ENCODE assay signal across 12 cellular contexts in genomic region chr11:47253660-47254059, GRCh38. TPM values are rescaled to one million over a fixed set of nuclear protein-coding genes. Genes with fewer than 3 reads are reported as not detected.
DNase-seq lines count a peak whose midpoint lies in the region; ATAC-seq, FAIRE-seq and TF ChIP-seq lines count a peak whose summit lies in the region.
"Had no signal": no experiment of that assay in that cellular context is flagged by ENCODE, and none has a peak within 500 bp of the region (broad histone marks: within the 10 kb centered on the region; RNA-seq: fewer than 3 reads in every experiment).

No MANE protein-coding gene starts in this region.

- H3K56ac ChIP-seq in IMR-90 (ENCODE audit: extremely low read depth, insufficient read depth, low read length) = no peak overlapping the region

- H3K4me3 ChIP-seq in IMR-90 (ENCODE audit: insufficient read depth, low read depth, low read length) (no peak overlapping the region), coronary artery (no peak overlapping the region), mesenchymal stem cell (ENCODE audit: insufficient read depth in 1 of 2, low read depth in 1 of 2, low read length in 2 of 2) (no peak overlapping the region), subcutaneous abdominal adipose tissue (ENCODE audit: low read depth in 1 of 5, low read length in 5 of 5) (peak overlapping the region in 1 of 5 donors; percentile 40), H7 (ENCODE audit: insufficient read depth, low read depth, low read length) (no peak overlapping the region)
- H3K4me3 ChIP-seq: pancreas had no signal

- H3K27ac ChIP-seq in IMR-90 (ENCODE audit: insufficient read depth, low read length) (no peak overlapping the region), coronary artery (peak overlapping the region; percentile 58 to 90), mesenchymal stem cell (ENCODE audit: low read length, poor library complexity, severe bottlenecking) (no peak overlapping the region), subcutaneous abdominal adipose tissue (ENCODE audit: low read depth, low read length) (peak overlapping the region; percentile 97)

- TF ChIP-seq CTCF in IMR-90 (conservative IDR thresholded peaks at IDR 0.05; ENCODE audit: low read depth, low read length) = no peak
- no peak for TF ChIP-seq CTCF in coronary artery (IDR thresholded peaks at IDR 0.05)

- no CpG with 5 or more reads among the region's 2 CpGs for WGBS in IMR-90 (ENCODE audit: extremely low coverage in 2 of 2, insufficient read length in 1 of 2), 2 experiments
- 100% methylated on average over 2 of the region's 2 CpGs for WGBS in mesenchymal stem cell

- dilution Hi-C loops in IMR-90 (cut with HindIII; ENCODE audit: low sequenced_read_pairs, unreplicated experiment) = no loop called here

- FAIRE-seq in urothelium cell line (lab: Jason Lieb, UNC) = no peak
- FAIRE-seq: HTR-8/SVneo, pancreas had no signal

- H3K18ac ChIP-seq in IMR-90 (ENCODE audit: low read depth, low read length) (no peak overlapping the region), mesenchymal stem cell (ENCODE audit: low read depth in 1 of 2, low read length in 2 of 2) (peak overlapping the region in 1 of 2 experiments; percentile 6)

- peaks cover 12 to 50% of the 10 kb centered on the region in 2 experiments for H3K79me1 ChIP-seq in IMR-90 (ENCODE audit: low read depth in 1 of 2, low read length in 2 of 2)
- H3K79me1 ChIP-seq in mesenchymal stem cell (replicated peaks; ENCODE audit: low read length, poor library complexity, severe bottlenecking) = peaks cover 11% of the 10 kb centered on the region

- H3K9ac ChIP-seq in IMR-90 (ENCODE audit: low read depth, low read length) (no peak overlapping the region; the same call in 1 of the 2 replicates), mesenchymal stem cell (ENCODE audit: low read length) (no peak overlapping the region), subcutaneous abdominal adipose tissue (ENCODE audit: low read length in 5 of 5) (peak overlapping the region in 3 of 5 donors; percentile 32 to 59 (median 54))

- H3K9me3 ChIP-seq in IMR-90 (ENCODE audit: control insufficient read depth, insufficient read depth, low read length) = no peaks in the 10 kb centered on the region
- H3K9me3 ChIP-seq in mesenchymal stem cell (ENCODE audit: control insufficient read depth, low read length) = no peaks in the 10 kb centered on the region
- H3K9me3 ChIP-seq in subcutaneous abdominal adipose tissue (ENCODE audit: control insufficient read depth in 5 of 5, low read length in 5 of 5) = no peaks in the 10 kb centered on the region
- H3K9me3 ChIP-seq: pancreas had no signal

- CTCF ChIA-PET in IMR-90 (lab: Yijun Ruan, JAX) = no interaction called here

- H2BK12ac ChIP-seq in mesenchymal stem cell (ENCODE audit: low read length in 2 of 2) = peak overlapping the region; percentile 6 to 93

- in situ Hi-C loops in IMR-90 (cut with MboI; ENCODE audit: low sequenced_read_pairs) = no loop called here

- H4K5ac ChIP-seq in IMR-90 (ENCODE audit: low read depth, low read length) = no peak overlapping the region; the same call in 1 of the 2 replicates

- BruUV-seq in IMR-90 (replicated peaks; lab: Mats Ljungman, UMichigan) = no TSS peak

- peak overlapping the region; percentile 55; the same call in 1 of the 2 replicates for H4K91ac ChIP-seq in IMR-90 (ENCODE audit: insufficient read depth, low read depth, low read length)
- no peak overlapping the region for H4K91ac ChIP-seq in mesenchymal stem cell (ENCODE audit: low read length)

- peak overlapping the region; percentile 84 for H3K4ac ChIP-seq in IMR-90 (ENCODE audit: low read depth, low read length)
- H3K4ac ChIP-seq in mesenchymal stem cell (ENCODE audit: low read depth in 1 of 2, low read length in 2 of 2) = peak overlapping the region in 1 of 2 experiments; percentile 47

- no peak for DNase-seq in IMR-90
- DNase-seq in coronary artery (ENCODE audit: low spot score) = no peak
- no peak for DNase-seq in mesenchymal stem cell
- no peak for DNase-seq in NCI-H2029 treated with DMSO at 0.1 percent for 48 hours (lab: John Stamatoyannopoulos, UW)
- DNase-seq in H7 = no peak
- DNase-seq in epidermal melanocyte (ENCODE audit: insufficient read length, low spot score) = no peak
- no peak for DNase-seq in urothelium cell line (ENCODE audit: low spot score)
- DNase-seq: activated CD8-positive, alpha-beta T cell treated with anti-CD3 and anti-CD28 coated beads, Interleukin-2, amount 10 ng/mL, durations not matched to agents 7 days and 5 days; NCI-H2081 had no signal

- TF ChIP-seq RAD21 in IMR-90 (IDR thresholded peaks at IDR 0.05; ENCODE audit: low read length) = no peak

- no peak for ATAC-seq in IMR-90 (ENCODE audit: low read depth)
- ATAC-seq: activated CD8-positive, alpha-beta T cell treated with anti-CD3 and anti-CD28 coated beads, Interleukin-2, amount 10 ng/mL, durations not matched to agents 7 days and 5 days had no signal

- peaks cover 13% of the 10 kb centered on the region for H3K9me1 ChIP-seq in IMR-90 (ENCODE audit: insufficient read depth, low read length)

- POLR2A ChIA-PET in IMR-90 (lab: Charles Lee; ENCODE audit: unreplicated experiment) = no interaction called here

- H2BK15ac ChIP-seq in IMR-90 (ENCODE audit: low read depth, low read length) (peak overlapping the region; percentile 91; the same call in 1 of the 3 replicates), mesenchymal stem cell (ENCODE audit: low read depth, poor library complexity, severe bottlenecking) (no peak overlapping the region)

- 0 out of 2 replicates have a peak overlapping the region, but pooled peaks have one; percentile 11 for H2BK20ac ChIP-seq in IMR-90 (ENCODE audit: low read depth, low read length)

- H2BK5ac ChIP-seq in IMR-90 (ENCODE audit: low read depth, low read length, poor library complexity, severe bottlenecking) (no peak overlapping the region), mesenchymal stem cell (ENCODE audit: low read depth, low read length, poor library complexity, severe bottlenecking) (no peak overlapping the region)

- H4K8ac ChIP-seq in IMR-90 (ENCODE audit: low read depth in 2 of 2, low read length in 2 of 2) (peak overlapping the region in 1 of 2 experiments; percentile 92; a peak in 2 of 4 replicates), mesenchymal stem cell (ENCODE audit: low read length) (no peak overlapping the region)

- 0 out of 2 replicates have a peak overlapping the region, but pooled peaks have one; percentile 1 for H3K23ac ChIP-seq in IMR-90 (ENCODE audit: low read depth, low read length)
- H3K23ac ChIP-seq in mesenchymal stem cell (ENCODE audit: low read length in 2 of 2) = no peak overlapping the region

- H2BK120ac ChIP-seq in IMR-90 (ENCODE audit: low read depth, low read length) (no peak overlapping the region), mesenchymal stem cell (ENCODE audit: low read depth, low read length) (peak overlapping the region; percentile 57)

- H3K4me1 ChIP-seq in IMR-90 (ENCODE audit: control insufficient read depth, insufficient read depth, low read length) (peaks cover 25% of the 10 kb centered on the region), mesenchymal stem cell (ENCODE audit: control insufficient read depth, insufficient read depth, low read depth, low read length) (peaks cover 25% of the 10 kb centered on the region), subcutaneous abdominal adipose tissue (ENCODE audit: control insufficient read depth in 5 of 5, insufficient read depth in 5 of 5, low read length in 5 of 5) (peaks cover 23 to 68% (median 62%) of the 10 kb centered on the region in 5 donors)

- intact Hi-C loops in IMR-90 (cut with micrococcal nuclease) = no loop called here

- H4K20me1 ChIP-seq in IMR-90 (ENCODE audit: insufficient read depth, low read length) = no peaks in the 10 kb centered on the region

- no peak overlapping the region for H2AFZ ChIP-seq in IMR-90 (replicated peaks; ENCODE audit: low read length, poor library complexity)
- no peak overlapping the region for H2AFZ ChIP-seq in mesenchymal stem cell (ENCODE audit: low read depth, low read length)

- H3K36me3 ChIP-seq in IMR-90 (ENCODE audit: control insufficient read depth, insufficient read depth, low read length) = no peaks in the 10 kb centered on the region
- no peaks in the 10 kb centered on the region for H3K36me3 ChIP-seq in mesenchymal stem cell (ENCODE audit: control insufficient read depth in 1 of 2, insufficient read depth in 2 of 2, low read depth in 1 of 2, low read length in 2 of 2)
- H3K36me3 ChIP-seq in subcutaneous abdominal adipose tissue (ENCODE audit: control insufficient read depth in 5 of 5, insufficient read depth in 5 of 5, low read length in 5 of 5) = no peaks in the 10 kb centered on the region
- no peaks in the 10 kb centered on the region; the same call in 1 of the 2 replicates for H3K36me3 ChIP-seq in H7 (replicated peaks; ENCODE audit: control insufficient read depth, insufficient read depth, low read length)
- H3K36me3 ChIP-seq: pancreas had no signal

- H2AK9ac ChIP-seq in IMR-90 (replicated peaks; ENCODE audit: low read depth, low read length, poor library complexity) = no peak overlapping the region

- no peak for TF ChIP-seq POLR2A in IMR-90 (IDR thresholded peaks at IDR 0.05; ENCODE audit: low read depth, low read length)

- no peak overlapping the region for H3K4me2 ChIP-seq in IMR-90 (ENCODE audit: low read depth, low read length)
- no peak overlapping the region for H3K4me2 ChIP-seq in mesenchymal stem cell (ENCODE audit: low read length, poor library complexity, severe bottlenecking)

- H3K14ac ChIP-seq in IMR-90 (replicated peaks; ENCODE audit: low read depth, low read length) (no peak overlapping the region; the same call in 1 of the 2 replicates), mesenchymal stem cell (ENCODE audit: low read length in 2 of 2) (no peak overlapping the region)

- no peaks in the 10 kb centered on the region for H3K27me3 ChIP-seq in IMR-90 (ENCODE audit: control insufficient read depth, insufficient read depth, low read length)
- no peaks in the 10 kb centered on the region for H3K27me3 ChIP-seq in mesenchymal stem cell (ENCODE audit: control insufficient read depth in 1 of 2, insufficient read depth in 1 of 2, low read length in 2 of 2)
- H3K27me3 ChIP-seq in subcutaneous abdominal adipose tissue (ENCODE audit: control insufficient read depth in 5 of 5, insufficient read depth in 4 of 5, low read length in 5 of 5) = no peaks in the 10 kb centered on the region
- H3K27me3 ChIP-seq in H7 (ENCODE audit: control insufficient read depth, insufficient read depth, low read length) = no peaks in the 10 kb centered on the region
- H3K27me3 ChIP-seq: pancreas had no signal

- H2AK5ac ChIP-seq in IMR-90 (ENCODE audit: low read depth, low read length) (peak overlapping the region; percentile 59), mesenchymal stem cell (ENCODE audit: low read length, severe bottlenecking) (no peak overlapping the region)

RNA-seq across cellular contexts. Expression of gene NR1H3, which starts 4.1 kb away (rescaled TPM):
- 9.1 and 9.7 TPM in 2 replicates for total RNA-seq in IMR-90 (2012; rRNA removed)
- polyA plus RNA-seq in IMR-90 (2012; rRNA removed) = 13.6 and 19.0 TPM in 2 replicates
- 9.7 and 15.4 TPM in 2 replicates for polyA plus RNA-seq in IMR-90 (2012; cell fraction: cytosol; rRNA removed)
- 48.0 and 62.0 TPM in 2 replicates for polyA plus RNA-seq in IMR-90 (2012; cell fraction: nucleus; rRNA removed; ENCODE audit: low replicate concordance)
- polyA plus RNA-seq in mesenchymal stem cell (2013, experiment 1 of 2) = 21.5 TPM
- 20.0 TPM for polyA plus RNA-seq in mesenchymal stem cell (2013, experiment 2 of 2)
- total RNA-seq in H7 (2014; rRNA removed; shearing (Covaris generic)) = 22.4 and 25.4 TPM in 2 replicates

RNA-seq across cellular contexts. Expression of gene ACP2, which starts 5.0 kb away (rescaled TPM):
- total RNA-seq in IMR-90 (2012; rRNA removed) = 10.3 and 17.7 TPM in 2 replicates
- 23.6 and 24.8 TPM in 2 replicates for polyA plus RNA-seq in IMR-90 (2012; rRNA removed)
- 17.6 and 27.9 TPM in 2 replicates for polyA plus RNA-seq in IMR-90 (2012; cell fraction: cytosol; rRNA removed)
- 44.8 and 66.4 TPM in 2 replicates for polyA plus RNA-seq in IMR-90 (2012; cell fraction: nucleus; rRNA removed; ENCODE audit: low replicate concordance)
- 33.5 TPM for polyA plus RNA-seq in mesenchymal stem cell (2013, experiment 1 of 2)
- 31.7 TPM for polyA plus RNA-seq in mesenchymal stem cell (2013, experiment 2 of 2)
- total RNA-seq in H7 (2014; rRNA removed; shearing (Covaris generic)) = 24.2 and 25.5 TPM in 2 replicates

RNA-seq across cellular contexts. Expression of gene MADD, which starts 16.3 kb away (rescaled TPM):
- 11.1 and 13.3 TPM in 2 replicates for total RNA-seq in IMR-90 (2012; rRNA removed)
- 16.4 and 17.3 TPM in 2 replicates for polyA plus RNA-seq in IMR-90 (2012; rRNA removed)
- 11.8 and 13.6 TPM in 2 replicates for polyA plus RNA-seq in IMR-90 (2012; cell fraction: cytosol; rRNA removed)
- 45.5 and 53.1 TPM in 2 replicates for polyA plus RNA-seq in IMR-90 (2012; cell fraction: nucleus; rRNA removed; ENCODE audit: low replicate concordance)
- polyA plus RNA-seq in mesenchymal stem cell (2013, experiment 1 of 2) = 18.6 TPM
- 17.8 TPM for polyA plus RNA-seq in mesenchymal stem cell (2013, experiment 2 of 2)
- total RNA-seq in H7 (2014; rRNA removed; shearing (Covaris generic)) = 21.3 and 22.7 TPM in 2 replicates

RNA-seq across cellular contexts. Expression of gene DDB2, which starts 38.9 kb away (rescaled TPM):
- 25.6 and 27.8 TPM in 2 replicates for total RNA-seq in IMR-90 (2012; rRNA removed)
- 33.5 and 33.6 TPM in 2 replicates for polyA plus RNA-seq in IMR-90 (2012; rRNA removed)
- 24.1 and 24.5 TPM in 2 replicates for polyA plus RNA-seq in IMR-90 (2012; cell fraction: cytosol; rRNA removed)
- 77.2 and 160 TPM in 2 replicates for polyA plus RNA-seq in IMR-90 (2012; cell fraction: nucleus; rRNA removed; ENCODE audit: low replicate concordance)
- 32.7 TPM for polyA plus RNA-seq in mesenchymal stem cell (2013, experiment 1 of 2)
- 30.8 TPM for polyA plus RNA-seq in mesenchymal stem cell (2013, experiment 2 of 2)
- 13.9 and 23.7 TPM in 2 replicates for total RNA-seq in H7 (2014; rRNA removed; shearing (Covaris generic))

Comparison
In these comparisons a context has a peak if more than half of its experiments do, and no peak if none do; other contexts are left out.
1. H3K27ac ChIP-seq: peak in coronary artery (2 of 2) and subcutaneous abdominal adipose tissue (single experiment); none in IMR-90 (single experiment) and mesenchymal stem cell (single experiment).
2. H3K9ac ChIP-seq: peak in subcutaneous abdominal adipose tissue (3 of 5); none in IMR-90 (single experiment) and mesenchymal stem cell (single experiment).